Comparison of ENCODE assay signal across 13 cellular contexts in genomic region chr11:123173040-123173855, GRCh38. TPM values are rescaled to one million over a fixed set of nuclear protein-coding genes. Genes with fewer than 3 reads are reported as not detected.
DNase-seq lines count a peak whose midpoint lies in the region; ATAC-seq, FAIRE-seq and TF ChIP-seq lines count a peak whose summit lies in the region.
"Had no signal": no experiment of that assay in that cellular context is flagged by ENCODE, and none has a peak within 500 bp of the region (broad histone marks: within the 10 kb centered on the region; RNA-seq: fewer than 3 reads in every experiment).

No MANE protein-coding gene starts in this region.

- intact Hi-C loops in stomach (cut with DNase I; ENCODE audit: low total_unique reads): no loop called here

- TF ChIP-seq POLR2A in H54 (IDR thresholded peaks at IDR 0.05; ENCODE audit: low read depth, low read length): no peak
- no peak for TF ChIP-seq POLR2A in stomach (IDR thresholded peaks at IDR 0.05)

- peak overlapping the region in 4 of 5 donors; percentile 17 to 70 (median 52) for H3K27ac ChIP-seq in stomach

- TF ChIP-seq EP300 in stomach (IDR thresholded peaks at IDR 0.05): no peak

- DNase-seq in H54 (ENCODE audit: insufficient read length, low spot score) (peak; percentile 45), T1000 (lab: John Stamatoyannopoulos, UW) (peak; percentile 52), fibroblast of the conjunctiva (ENCODE audit: low read depth) (peak; percentile 84), stomach (no peak)
- DNase-seq: activated CD4-positive, alpha-beta T cell treated with anti-CD3 and anti-CD28 coated beads, Interleukin-2, amount 50 U/mL, for 48 hours; NCI-H2029 treated with DMSO at 0.1 percent for 48 hours; spleen; stimulated activated naive B cell treated with anti-CD40 and anti-IgM and Interleukin-4, amounts not matched to agents 10 μg/mL and 1 μg/mL and 100 μg/mL, for 72 hours had no signal

- TF ChIP-seq CTCF in stomach (IDR thresholded peaks at IDR 0.05): no peak

- no peaks in the 10 kb centered on the region for H3K36me3 ChIP-seq in stomach
- H3K36me3 ChIP-seq: spleen had no signal

- H3K4me3 ChIP-seq in stomach: no peak overlapping the region
- H3K4me3 ChIP-seq: spleen had no signal

- no peaks in the 10 kb centered on the region for H3K9me3 ChIP-seq in stomach
- H3K9me3 ChIP-seq: spleen had no signal

- no peaks in the 10 kb centered on the region for H3K27me3 ChIP-seq in stomach
- H3K27me3 ChIP-seq: spleen had no signal

- H3K4me1 ChIP-seq in stomach: peaks cover 0 to 29% (median 8%) of the 10 kb centered on the region in 4 donors

- ATAC-seq in HG03354 (IDR thresholded peaks at IDR 0.05; ENCODE audit: poor library complexity, severe bottlenecking, unreplicated experiment) (no peak), GM19395 (IDR thresholded peaks at IDR 0.05; ENCODE audit: unreplicated experiment) (no peak), GM18870 (IDR thresholded peaks at IDR 0.05; ENCODE audit: unreplicated experiment) (no peak), HG03095 (IDR thresholded peaks at IDR 0.05; ENCODE audit: unreplicated experiment) (no peak)
- ATAC-seq: stimulated activated naive B cell treated with anti-CD40 and anti-IgM and Interleukin-4, amounts not matched to agents 10 μg/mL and 1 μg/mL and 100 μg/mL, for 72 hours had no signal

- FAIRE-seq in H54 (lab: Jason Lieb, UNC): peak; percentile 96
- FAIRE-seq: frontal cortex had no signal

- WGBS in stomach, 5 donors: 64 to 81% (median 71%) methylated on average over 4 of the region's 4 CpGs

RNA-seq across cellular contexts. Expression of gene CLMP, which starts 21.8 kb away (rescaled TPM):
- 10 to 100 TPM; 37.8 to 81.2 (median 46.7) TPM for total RNA-seq in stomach
- polyA plus RNA-seq in stomach: 10 to 100 TPM in 2 of 3 donors, 1 to 10 TPM in 1; 4.9 to 16.2 (median 13.5) TPM
